8 cellular contexts compared by ENCODE assay signal in genomic region chr3:109731639-109732473, GRCh38.
DNase-seq lines count a peak whose midpoint lies in the region; ATAC-seq, FAIRE-seq and TF ChIP-seq lines count a peak whose summit lies in the region.

No MANE protein-coding gene starts in this region.

- H3K36me3 ChIP-seq in WERI-Rb-1, result no peaks in the 10 kb centered on the region
- H3K36me3 ChIP-seq in lung (ENCODE audit: control insufficient read depth in 2 of 2, insufficient read depth in 2 of 2, low read length in 2 of 2), result no peaks in the 10 kb centered on the region

- H3K4me3 ChIP-seq in WERI-Rb-1 (ENCODE audit: low read depth, low read length) (no peak overlapping the region), lung (no peak overlapping the region)

- ATAC-seq in HG02642 (IDR thresholded peaks at IDR 0.05; ENCODE audit: poor library complexity, unreplicated experiment), result peak; percentile 94
- ATAC-seq in lung (ENCODE audit: insufficient read depth, low FRiP score), result peak; percentile 77

- peak; percentile 85 for TF ChIP-seq CTCF in 22Rv1 (IDR thresholded peaks at IDR 0.05)
- TF ChIP-seq CTCF in GM12873 (IDR thresholded peaks at IDR 0.05; ENCODE audit: insufficient read depth, low read depth, low read length, missing control alignments), result peak; percentile 72
- TF ChIP-seq CTCF in WERI-Rb-1 (IDR thresholded peaks at IDR 0.05; ENCODE audit: low read depth, low read length), result peak; percentile 56
- no peak for TF ChIP-seq CTCF in lung (IDR thresholded peaks at IDR 0.05; ENCODE audit: control extremely low read depth, extremely low read depth)

- no peaks in the 10 kb centered on the region for H3K4me1 ChIP-seq in lung (ENCODE audit: control insufficient read depth in 2 of 2, insufficient read depth in 2 of 2, low read length in 2 of 2)

- 71 to 75% methylated on average over 6 of the region's 6 CpGs for WGBS in lung, 2 donors

- DNase-seq in NCI-H146 (lab: John Stamatoyannopoulos, UW), result peak; percentile 37
- peak; percentile 64 for DNase-seq in WERI-Rb-1
- peak; percentile 41 for DNase-seq in lung (ENCODE audit: low spot score)
- peak; percentile 28 for DNase-seq in stimulated activated CD8-positive, alpha-beta memory T cell treated with anti-CD3 and anti-CD28 coated beads, Interleukin-4, amount 100 ng/mL, for 24 hours (ENCODE audit: low read depth)

- no peaks in the 10 kb centered on the region for H3K27me3 ChIP-seq in WERI-Rb-1 (ENCODE audit: insufficient read depth, low read depth, severe bottlenecking)
- no peaks in the 10 kb centered on the region for H3K27me3 ChIP-seq in lung (ENCODE audit: control insufficient read depth, insufficient read depth)

- H3K27ac ChIP-seq in 22Rv1 (no peak overlapping the region), WERI-Rb-1 (no peak overlapping the region), lung (ENCODE audit: low read depth in 1 of 2, low read length in 1 of 2) (no peak overlapping the region)

- H3K9me3 ChIP-seq in WERI-Rb-1 (ENCODE audit: severe bottlenecking) (peaks cover 6% of the 10 kb centered on the region), lung (ENCODE audit: control insufficient read depth in 2 of 2, insufficient read depth in 1 of 2, low read length in 1 of 2) (no peaks in the 10 kb centered on the region)

- peak; percentile 85 for FAIRE-seq in colon (lab: Jason Lieb, UNC)
